In the genomic region with DNA sequence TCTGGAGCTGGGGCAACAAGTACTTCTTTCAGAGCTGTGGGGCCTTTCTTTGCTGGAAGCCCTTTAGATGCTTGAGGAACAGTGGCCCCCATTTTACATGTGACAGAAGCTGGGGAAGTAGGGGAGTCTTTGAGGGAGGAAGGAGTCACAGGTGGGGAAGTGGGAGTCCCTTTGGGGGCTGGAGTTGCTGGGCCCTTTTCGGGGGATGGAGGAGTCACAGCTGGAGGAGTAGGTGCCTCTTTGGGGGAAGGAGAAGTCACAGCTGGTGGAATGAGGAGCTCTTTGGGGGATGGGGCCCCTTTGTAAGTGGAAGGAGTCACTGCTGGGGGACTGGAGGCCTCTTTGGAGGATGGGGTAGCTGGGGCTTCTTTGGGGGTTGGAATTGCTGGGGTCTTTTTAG, we compare ENCODE assay signal across 9 cellular contexts. TPM values are rescaled to one million over a fixed set of nuclear protein-coding genes. Genes with fewer than 3 reads are reported as not detected.
DNase-seq lines count a peak whose midpoint lies in the region; ATAC-seq and TF ChIP-seq lines count a peak whose summit lies in the region.
"Had no signal": no experiment of that assay in that cellular context is flagged by ENCODE, and none has a peak within 500 bp of the region (broad histone marks: within the 10 kb centered on the region; RNA-seq: fewer than 3 reads in every experiment).

No MANE protein-coding gene starts in this region.

- CTCF ChIA-PET in T-cell (lab: Charles Lee), result interaction anchor here in 1 of 2 donors (0.6 to 0.7 kb wide), 2 partner anchors 457 to 686 kb away, joined by 3 to 4 read pairs; no protein-coding TSS in a partner anchor

- DNase-seq in activated effector memory CD4-positive, alpha-beta T cell treated with anti-CD3 and anti-CD28 coated beads, Interleukin-2, amount 50 U/mL, for 16 hours, result peak; percentile 46
- no peak for DNase-seq in activated effector memory CD4-positive, alpha-beta T cell treated with Interleukin-2 at 50 U/mL for 16 hours
- DNase-seq in T-cell, result no peak
- no peak for DNase-seq in immature natural killer cell
- no peak for DNase-seq in type B pancreatic cell (ENCODE audit: extremely low spot score, unreplicated experiment)
- no peak for DNase-seq in pons (ENCODE audit: low spot score)
- no peak for DNase-seq in activated gamma-delta T cell treated with Interleukin-2 at 50 U/mL for 16 hours
- DNase-seq: foreskin keratinocyte had no signal

- no peak for ATAC-seq in T-cell (replicated peaks in 1 of 4)
- no peak for ATAC-seq in HG03280 (IDR thresholded peaks at IDR 0.05; ENCODE audit: unreplicated experiment)
- ATAC-seq: foreskin keratinocyte had no signal

- no peaks in the 10 kb centered on the region for H3K9me3 Mint-ChIP-seq in T-cell
- no peaks in the 10 kb centered on the region for H3K9me3 Mint-ChIP-seq in immature natural killer cell
- H3K9me3 Mint-ChIP-seq in type B pancreatic cell, result no peaks in the 10 kb centered on the region

- H3K27me3 Mint-ChIP-seq in T-cell (no peaks in the 10 kb centered on the region), immature natural killer cell (ENCODE audit: low read depth in 3 of 3) (peaks cover 0 to 5% (median 2%) of the 10 kb centered on the region in 3 donors), type B pancreatic cell (no peaks in the 10 kb centered on the region)

- peak overlapping the region; percentile 46 to 62 for H3K27ac Mint-ChIP-seq in T-cell
- H3K27ac Mint-ChIP-seq in immature natural killer cell, result peak overlapping the region; percentile 3 to 80 (median 52)
- H3K27ac Mint-ChIP-seq in type B pancreatic cell, result peak overlapping the region; percentile 78

- POLR2A ChIA-PET in T-cell (lab: Charles Lee), result interaction anchor here in 1 of 2 donors (0.6 to 0.8 kb wide), 2 partner anchors 67 to 473 kb away, joined by 4 to 5 read pairs; no protein-coding TSS in a partner anchor

- H3K4me1 Mint-ChIP-seq in T-cell (peaks cover 49 to 53% (median 52%) of the 10 kb centered on the region in 3 donors), immature natural killer cell (peaks cover 55 to 62% of the 10 kb centered on the region in 2 donors), type B pancreatic cell (ENCODE audit: unreplicated experiment) (peaks cover 46% of the 10 kb centered on the region)

- H3K4me3 Mint-ChIP-seq in T-cell (peak overlapping the region in 1 of 3 donors; percentile 15), immature natural killer cell (no peak overlapping the region), type B pancreatic cell (peak overlapping the region; percentile 25)

- H3K36me3 Mint-ChIP-seq in T-cell, result peaks cover 66% of the 10 kb centered on the region
- peaks cover 12 to 27% (median 24%) of the 10 kb centered on the region in 3 donors for H3K36me3 Mint-ChIP-seq in immature natural killer cell
- H3K36me3 Mint-ChIP-seq in type B pancreatic cell, result peaks cover 70% of the 10 kb centered on the region

- no peak for TF ChIP-seq CTCF in type B pancreatic cell (conservative IDR thresholded peaks at IDR 0.05)

RNA-seq across cellular contexts. Expression of a gene that starts 8.6 kb away (rescaled TPM):
- total RNA-seq in T-cell (1,000 to 10,000 TPM; 1,098 to 1,258 (median 1,167) TPM), type B pancreatic cell (ENCODE audit: low replicate concordance) (988 and 997 TPM in 2 replicates)
- 100 to 1,000 TPM; 662 to 819 (median 747) TPM for polyA plus RNA-seq in immature natural killer cell

RNA-seq across cellular contexts. Expression of a gene that starts 28.4 kb away (rescaled TPM):
- total RNA-seq in T-cell (100 to 1,000 TPM; 121 to 155 (median 145) TPM), type B pancreatic cell (ENCODE audit: low replicate concordance) (219 and 222 TPM in 2 replicates)
- 100 to 1,000 TPM; 175 to 222 (median 180) TPM for polyA plus RNA-seq in immature natural killer cell

RNA-seq across cellular contexts. Expression of a gene that starts 35.7 kb away (rescaled TPM):
- 10 to 100 TPM; 17.3 to 25.2 (median 22.2) TPM for total RNA-seq in T-cell
- 10 to 100 TPM; 24.6 to 31.7 (median 27.4) TPM for polyA plus RNA-seq in immature natural killer cell
- total RNA-seq in type B pancreatic cell (ENCODE audit: low replicate concordance), result 13.1 and 27.0 TPM in 2 replicates

RNA-seq across cellular contexts. Expression of a gene that starts 46.7 kb away (rescaled TPM):
- 1 to 10 TPM in 3 of 5 donors, under 1 TPM in 2; 0.40 to 1.8 (median 1.1) TPM for total RNA-seq in T-cell
- polyA plus RNA-seq in immature natural killer cell, result 1 to 10 TPM in 1 of 3 donors, not detected in 2; 1.1 TPM
- 0.79 and 1.9 TPM in 2 replicates for total RNA-seq in type B pancreatic cell (ENCODE audit: low replicate concordance)
